ENCODE assay signal across 1 cellular context in the genomic region with DNA sequence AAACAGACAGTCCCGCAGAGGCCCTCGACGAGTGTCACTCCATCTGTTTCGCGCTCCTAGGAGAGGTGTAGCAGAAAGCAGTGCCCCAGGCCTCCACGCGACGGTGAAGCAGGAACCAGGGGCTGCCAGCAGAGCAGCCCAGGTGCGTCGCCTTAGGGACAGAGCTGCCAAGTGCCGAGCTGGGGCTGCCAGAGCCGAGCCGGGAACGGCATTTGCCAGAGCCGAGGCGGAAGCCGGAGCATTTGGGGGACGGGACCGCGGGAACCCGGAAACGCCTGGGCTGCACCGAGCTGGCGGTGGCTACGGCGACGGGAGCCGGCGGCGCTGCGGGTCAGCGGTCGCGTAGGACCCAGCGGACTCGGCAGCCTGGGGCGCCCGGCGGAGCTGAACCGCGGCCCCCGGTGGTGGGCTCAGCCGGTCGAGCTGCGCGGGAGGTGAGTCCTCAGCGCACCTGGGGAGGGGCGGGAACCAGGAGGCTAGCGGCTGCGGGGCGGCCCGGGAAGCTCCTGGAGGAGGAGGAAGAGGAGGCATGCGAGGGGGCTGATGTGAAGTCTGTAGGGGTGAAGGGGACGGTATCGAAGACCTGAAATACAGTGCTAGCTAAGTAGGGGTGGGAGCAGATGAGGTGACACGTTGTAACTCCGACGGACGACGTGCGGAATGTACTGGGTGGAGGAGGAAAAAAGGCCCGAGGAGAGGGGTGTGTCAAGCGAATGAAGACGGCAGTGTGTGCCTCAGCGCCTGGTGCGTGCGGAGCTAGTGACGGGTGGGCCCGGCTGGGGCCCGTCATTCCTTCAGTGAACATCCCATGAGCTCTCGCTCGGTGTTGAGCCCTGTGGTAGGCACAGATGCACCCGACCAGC.
TF ChIP-seq lines count a peak whose summit lies in the region.

Gene SLC35A3, plus strand, starts transcription at position 268 of the 863 bp plus-strand sequence. CDS start 23,559 bp downstream, outside the sequence.

TF ChIP-seq in K562, 482 proteins besides CTCF, POLR2A, EP300 and RAD21 (continued from another document and continues in another):
- TF ChIP-seq ZNF518B (CRISPR knock-in tag; IDR thresholded peaks at IDR 0.05) (no peak), SREBF2 (CRISPR knock-in tag; IDR thresholded peaks at IDR 0.05) (no peak), SNRNP70 (optimal IDR thresholded peaks at IDR 0.05; ENCODE audit: low read depth, low read length) (no peak), HLTF (IDR thresholded peaks at IDR 0.05) (peak; percentile 38; the same call in 1 of the 2 replicates), ZHX1 (conservative IDR thresholded peaks at IDR 0.05; ENCODE audit: low read length) (no peak), DACH1 (IDR thresholded peaks at IDR 0.05; ENCODE audit: partially characterized antibody) (no peak), CBX8 (IDR thresholded peaks at IDR 0.05; ENCODE audit: borderline replicate concordance, extremely low read depth, low read depth, low read length, poor library complexity, severe bottlenecking) (no peak), ZKSCAN1 (IDR thresholded peaks at IDR 0.05; ENCODE audit: low read depth, low read length) (peak; percentile 78), GTF2A2 (tag; IDR thresholded peaks at IDR 0.05) (0 out of 2 replicates have a peak, but pooled peaks have one; percentile 58), RNF2 (IDR thresholded peaks at IDR 0.05) (peak; percentile 40; the same call in 1 of the 2 replicates), RHOXF2B (CRISPR knock-in tag; conservative IDR thresholded peaks at IDR 0.05) (no peak), STAT6 (CRISPR knock-in tag; IDR thresholded peaks at IDR 0.05) (no peak), HDAC1 (IDR thresholded peaks at IDR 0.05) (peak in 1 of 2 experiments; percentile 97; a peak in 2 of 4 replicates), MAX (CRISPR knock-in tag; IDR thresholded peaks at IDR 0.05) (peak; percentile 81), ARNT (IDR thresholded peaks at IDR 0.05) (no peak), SMARCE1 (IDR thresholded peaks at IDR 0.05) (peak; percentile 20; the same call in 1 of the 2 replicates), SUPT5H (IDR thresholded peaks at IDR 0.05) (peak; percentile 69; the same call in 1 of the 2 replicates), NONO (IDR thresholded peaks at IDR 0.05; ENCODE audit: low read depth in 2 of 2, low read length in 1 of 2) (peak; percentile 24 to 72; a peak in 3 of 4 replicates), ZNF184 (CRISPR knock-in tag; IDR thresholded peaks at IDR 0.05) (no peak), ZNF507 (tag; conservative IDR thresholded peaks at IDR 0.05) (no peak), CEBPB (tag; IDR thresholded peaks at IDR 0.05) (no peak), DEAF1 (CRISPR knock-in tag; IDR thresholded peaks at IDR 0.05) (no peak), ATF1 (CRISPR knock-in tag; IDR thresholded peaks at IDR 0.05) (no peak), ATF1 (tag; IDR thresholded peaks at IDR 0.05) (peak; percentile 77), ZNF77 (CRISPR knock-in tag; IDR thresholded peaks at IDR 0.05) (no peak), NFE2 (IDR thresholded peaks at IDR 0.05; ENCODE audit: low read depth) (no peak), BMI1 (IDR thresholded peaks at IDR 0.05; ENCODE audit: low read length) (no peak), ZNF449 (CRISPR knock-in tag; IDR thresholded peaks at IDR 0.05) (no peak), CCAR2 (IDR thresholded peaks at IDR 0.05; ENCODE audit: low read depth, low read length) (no peak), POLR2B (IDR thresholded peaks at IDR 0.05; ENCODE audit: low read depth, partially characterized antibody) (peak; percentile 54), PATZ1 (CRISPR knock-in tag; IDR thresholded peaks at IDR 0.05; ENCODE audit: borderline replicate concordance) (no peak), PREB (CRISPR knock-in tag; IDR thresholded peaks at IDR 0.05) (no peak), ESRRA (IDR thresholded peaks at IDR 0.05; ENCODE audit: borderline replicate concordance, low read depth) (peak; percentile 52; the same call in 1 of the 2 replicates), L3MBTL2 (IDR thresholded peaks at IDR 0.05) (peak; percentile 64), U2AF1 (optimal IDR thresholded peaks at IDR 0.05; ENCODE audit: low read depth, low read length) (peak; percentile 81)
- TF ChIP-seq, protein P1, sequence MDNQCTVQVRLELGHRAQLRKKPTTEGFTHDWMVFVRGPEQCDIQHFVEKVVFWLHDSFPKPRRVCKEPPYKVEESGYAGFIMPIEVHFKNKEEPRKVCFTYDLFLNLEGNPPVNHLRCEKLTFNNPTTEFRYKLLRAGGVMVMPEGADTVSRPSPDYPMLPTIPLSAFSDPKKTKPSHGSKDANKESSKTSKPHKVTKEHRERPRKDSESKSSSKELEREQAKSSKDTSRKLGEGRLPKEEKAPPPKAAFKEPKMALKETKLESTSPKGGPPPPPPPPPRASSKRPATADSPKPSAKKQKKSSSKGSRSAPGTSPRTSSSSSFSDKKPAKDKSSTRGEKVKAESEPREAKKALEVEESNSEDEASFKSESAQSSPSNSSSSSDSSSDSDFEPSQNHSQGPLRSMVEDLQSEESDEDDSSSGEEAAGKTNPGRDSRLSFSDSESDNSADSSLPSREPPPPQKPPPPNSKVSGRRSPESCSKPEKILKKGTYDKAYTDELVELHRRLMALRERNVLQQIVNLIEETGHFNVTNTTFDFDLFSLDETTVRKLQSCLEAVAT (IDR thresholded peaks at IDR 0.05): peak; percentile 26 to 52; a peak in 2 of 4 replicates
- TF ChIP-seq, protein P2, sequence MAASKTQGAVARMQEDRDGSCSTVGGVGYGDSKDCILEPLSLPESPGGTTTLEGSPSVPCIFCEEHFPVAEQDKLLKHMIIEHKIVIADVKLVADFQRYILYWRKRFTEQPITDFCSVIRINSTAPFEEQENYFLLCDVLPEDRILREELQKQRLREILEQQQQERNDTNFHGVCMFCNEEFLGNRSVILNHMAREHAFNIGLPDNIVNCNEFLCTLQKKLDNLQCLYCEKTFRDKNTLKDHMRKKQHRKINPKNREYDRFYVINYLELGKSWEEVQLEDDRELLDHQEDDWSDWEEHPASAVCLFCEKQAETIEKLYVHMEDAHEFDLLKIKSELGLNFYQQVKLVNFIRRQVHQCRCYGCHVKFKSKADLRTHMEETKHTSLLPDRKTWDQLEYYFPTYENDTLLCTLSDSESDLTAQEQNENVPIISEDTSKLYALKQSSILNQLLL (CRISPR knock-in tag; IDR thresholded peaks at IDR 0.05; ENCODE audit: borderline replicate concordance): no peak
